Comparison of ENCODE assay signal across 34 cellular contexts in the genomic region with DNA sequence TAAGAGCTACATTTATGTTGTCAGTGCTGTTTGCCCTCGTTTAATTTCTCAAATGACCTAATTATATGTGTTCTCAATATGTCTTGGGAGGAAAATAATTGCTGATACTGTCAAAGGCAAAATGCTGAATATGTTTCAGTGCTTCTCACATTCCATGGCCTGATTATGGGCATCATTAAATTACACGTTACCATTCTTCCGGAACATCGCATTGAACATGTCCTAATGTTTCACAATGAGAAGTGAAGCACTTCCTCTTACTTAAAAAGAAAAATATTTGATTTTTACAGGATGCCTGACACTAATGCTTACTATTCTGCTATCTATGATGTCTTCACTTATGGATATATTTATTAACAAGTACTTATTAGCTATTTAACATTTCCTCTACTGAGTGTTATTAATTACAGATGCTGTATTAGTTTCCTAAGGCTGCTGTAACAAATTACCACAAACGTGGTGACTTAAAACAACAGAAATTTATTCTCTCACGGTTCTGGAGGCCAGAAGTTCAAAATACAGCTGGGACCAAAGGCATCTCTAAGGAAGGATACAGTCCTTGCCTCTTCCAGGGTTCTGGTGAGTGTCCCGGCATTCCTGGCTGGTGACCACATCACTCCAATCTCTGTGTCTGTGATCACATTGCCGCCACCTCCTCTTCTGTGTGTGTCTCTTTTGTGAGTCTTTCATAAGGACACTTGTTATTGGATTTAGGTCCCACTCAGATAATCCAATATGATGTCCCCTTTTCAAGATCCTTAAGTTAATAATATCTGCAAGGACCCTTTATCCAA.
A peak's percentile ranks its signal among the peaks of the same experiment; 100 is the strongest.
DNase-seq lines count a peak whose midpoint lies in the region; ATAC-seq, FAIRE-seq and TF ChIP-seq lines count a peak whose summit lies in the region.
"Had no signal": no experiment of that assay in that cellular context is flagged by ENCODE, and none has a peak within 500 bp of the region (broad histone marks: within the 10 kb centered on the region; RNA-seq: fewer than 3 reads in every experiment).

No MANE protein-coding gene starts in this region.

- WGBS in A549 (ENCODE audit: missing lambda C conversion rate), result 35% methylated on average over 8 of the region's 8 CpGs

- no peaks in the 10 kb centered on the region for H3K9me3 ChIP-seq in A549
- H3K9me3 ChIP-seq: lower lobe of right lung, mucosa of descending colon, prostate gland, SK-N-SH, stomach had no signal

- POLR2A ChIA-PET in A549 (lab: Yijun Ruan, JAX), result no interaction called here

- in situ Hi-C loops in G401 (cut with HindIII; ENCODE audit: low sequenced_read_pairs), result no loop called here

- no peak overlapping the region for H3K27ac ChIP-seq in A549
- H3K27ac ChIP-seq: lower lobe of right lung, prostate gland, stomach had no signal

- DNase-seq in A549 (ENCODE audit: low read depth in 1 of 2, low spot score in 1 of 2) (no peak), NCI-H1417 treated with DMSO at 0.1 percent for 48 hours (lab: John Stamatoyannopoulos, UW) (peak; percentile 70), NCI-H524 (lab: John Stamatoyannopoulos, UW) (peak; percentile 88 to 97), glomerular visceral epithelial cell (ENCODE audit: extremely low spot score) (peak; percentile 72), left lobe of liver (ENCODE audit: low spot score) (no peak), HCEC 1CT (no peak), G401 (ENCODE audit: low spot score) (no peak)
- DNase-seq: activated CD4-positive, alpha-beta T cell treated with anti-CD3 and anti-CD28 coated beads, Interleukin-2, amount 50 U/mL, for 48 hours; activated naive CD4-positive, alpha-beta T cell treated with Interleukin-2 at 50 U/mL for 16 hours; CD4-positive, alpha-beta memory T cell; effector memory CD8-positive, alpha-beta T cell; erythroblast; head of caudate nucleus; lower lobe of right lung; mucosa of descending colon; NCI-H146; NCI-H345; NK-92 treated with Interleukin-12 subunit alpha and Interleukin-12 subunit beta, amount 100 ng/mL, for 24 hours; occipital lobe; SK-N-SH; stimulated activated CD4-positive, alpha-beta T cell treated with anti-CD3 and anti-CD28 coated beads, Interleukin-12 subunit alpha, Interleukin-12 subunit beta, amount 100 ng/mL, for 4 hours; stimulated activated CD4-positive, alpha-beta T cell treated with anti-CD3 and anti-CD28 coated beads, Interleukin-4, amount 100 ng/mL, for 1 hour; stomach had no signal

- CTCF ChIA-PET in A549 (lab: Yijun Ruan, JAX), result no interaction called here

- no peak overlapping the region for H3K4me2 ChIP-seq in A549
- H3K4me2 ChIP-seq: SK-N-SH had no signal

- TF ChIP-seq POLR2A in A549 (IDR thresholded peaks at IDR 0.05; ENCODE audit: low read length), result no peak

- peak; percentile 36 for FAIRE-seq in A549 (lab: Jason Lieb, UNC)
- FAIRE-seq: GM12878, H54, HepG2, islet of Langerhans, TTC549, urothelium cell line had no signal

- no peak overlapping the region for H3K4me3 ChIP-seq in A549
- H3K4me3 ChIP-seq: GM12878, lower lobe of right lung, mucosa of descending colon, prostate gland, stomach had no signal

- TF ChIP-seq EP300 in A549 (IDR thresholded peaks at IDR 0.05), result no peak

- no peak for TF ChIP-seq CTCF in A549 (IDR thresholded peaks at IDR 0.05)

- no peaks in the 10 kb centered on the region for H3K4me1 ChIP-seq in A549
- H3K4me1 ChIP-seq: lower lobe of right lung, prostate gland, stomach had no signal

- ATAC-seq in A549, result no peak
- no peak for ATAC-seq in GM21526 (IDR thresholded peaks at IDR 0.05; ENCODE audit: low FRiP score, unreplicated experiment)
- ATAC-seq in left lobe of liver, result no peak
- ATAC-seq: activated CD4-positive, CD25-positive, alpha-beta regulatory T cell treated with anti-CD3 and anti-CD28 coated beads, Interleukin-2, amount 50 U/mL, for 24 hours; effector memory CD8-positive, alpha-beta T cell; GM12878; HepG2; lower lobe of right lung; mucosa of descending colon; natural killer cell treated with Interleukin-12 subunit alpha and Interleukin-12 subunit beta and Interleukin-15 and Interleukin-18, amount 100 ng/mL, for 72 hours; sciatic nerve had no signal

- no peak for TF ChIP-seq RAD21 in A549 (conservative IDR thresholded peaks at IDR 0.05 in 1 of 2, IDR thresholded peaks at IDR 0.05 in 1 of 2)

TF ChIP-seq in A549, 52 proteins besides CTCF, POLR2A, EP300 and RAD21:
- TF ChIP-seq RARB (CRISPR knock-in tag; IDR thresholded peaks at IDR 0.05) (no peak), ZC3H11A (IDR thresholded peaks at IDR 0.05) (no peak), JUNB (IDR thresholded peaks at IDR 0.05) (no peak), EHF (CRISPR knock-in tag; IDR thresholded peaks at IDR 0.05) (no peak), POLR2AphosphoS2 (conservative IDR thresholded peaks at IDR 0.05; ENCODE audit: low read length) (no peak), CEBPB (IDR thresholded peaks at IDR 0.05) (no peak), JUN (IDR thresholded peaks at IDR 0.05) (no peak)
- TF ChIP-seq, protein P1, sequence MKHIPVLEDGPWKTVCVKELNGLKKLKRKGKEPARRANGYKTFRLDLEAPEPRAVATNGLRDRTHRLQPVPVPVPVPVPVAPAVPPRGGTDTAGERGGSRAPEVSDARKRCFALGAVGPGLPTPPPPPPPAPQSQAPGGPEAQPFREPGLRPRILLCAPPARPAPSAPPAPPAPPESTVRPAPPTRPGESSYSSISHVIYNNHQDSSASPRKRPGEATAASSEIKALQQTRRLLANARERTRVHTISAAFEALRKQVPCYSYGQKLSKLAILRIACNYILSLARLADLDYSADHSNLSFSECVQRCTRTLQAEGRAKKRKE (CRISPR knock-in tag; IDR thresholded peaks at IDR 0.05; ENCODE audit: low read depth), result no peak
- TF ChIP-seq, protein P2, sequence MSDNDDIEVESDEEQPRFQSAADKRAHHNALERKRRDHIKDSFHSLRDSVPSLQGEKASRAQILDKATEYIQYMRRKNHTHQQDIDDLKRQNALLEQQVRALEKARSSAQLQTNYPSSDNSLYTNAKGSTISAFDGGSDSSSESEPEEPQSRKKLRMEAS (IDR thresholded peaks at IDR 0.05), result no peak

Comparison
In these comparisons a context has a peak if more than half of its experiments do, and no peak if none do; other contexts are left out.
1. DNase-seq: peak in NCI-H1417 treated with DMSO at 0.1 percent for 48 hours (single experiment), NCI-H524 (2 of 2) and glomerular visceral epithelial cell (single experiment); none in A549 (0 of 2), left lobe of liver (single experiment), HCEC 1CT (single experiment) and G401 (single experiment).